Comparison of ENCODE assay signal across 32 cellular contexts in the genomic region with DNA sequence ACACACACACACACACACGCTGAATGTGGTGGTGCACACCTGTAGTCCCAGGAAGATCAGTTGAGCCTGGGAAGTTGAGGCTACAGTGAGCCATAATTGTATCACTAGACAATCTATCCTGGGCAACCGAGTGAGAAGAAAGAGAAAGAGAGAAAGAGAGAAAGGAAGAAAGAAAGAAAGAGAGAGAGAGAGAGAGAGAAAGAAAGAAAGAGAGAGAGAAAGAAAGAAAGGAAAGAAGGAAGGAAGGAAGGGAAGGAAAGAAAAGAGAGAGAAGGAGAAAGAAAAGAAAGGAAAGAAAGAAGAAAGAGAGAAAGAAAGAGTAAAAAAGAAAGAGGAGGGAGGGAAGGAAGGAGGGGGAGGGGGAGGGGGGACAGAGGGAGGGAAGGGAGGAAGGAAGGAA.
"Had no signal": no experiment of that assay in that cellular context is flagged by ENCODE, and none has a peak within 500 bp of the region (broad histone marks: within the 10 kb centered on the region; RNA-seq: fewer than 3 reads in every experiment).

No MANE protein-coding gene starts in this region.

- H3K36me3 ChIP-seq: ascending aorta, breast epithelium, cardiac muscle cell, colonic mucosa, esophagus squamous epithelium, gastroesophageal sphincter had no signal

- H3K27me3 ChIP-seq: ascending aorta, breast epithelium, cardiac muscle cell, colonic mucosa, esophagus squamous epithelium, gastroesophageal sphincter had no signal

- H3K36me3 Mint-ChIP-seq: activated naive CD4-positive, alpha-beta T cell treated with anti-CD3 and anti-CD28 coated beads, Interleukin-2, amount 10 ng/mL, durations not matched to agents 7 days and 5 days; activated naive CD4-positive, alpha-beta T cell treated with anti-CD3 and anti-CD28 coated beads, Interleukin-2, amount 50 U/mL, for 72 hours; activated naive CD8-positive, alpha-beta T cell treated with anti-CD3 and anti-CD28 coated beads, Interleukin-2, amount 10 ng/mL, durations not matched to agents 7 days and 5 days; brain; WTC11 had no signal

- ATAC-seq: activated naive CD4-positive, alpha-beta T cell treated with anti-CD3 and anti-CD28 coated beads, Interleukin-2, amount 50 U/mL, for 72 hours; activated T-cell treated with anti-CD3 and anti-CD28 coated beads, Interleukin-2, amount 50 U/mL, for 72 hours; gastroesophageal sphincter; WTC11 had no signal

- H3K27ac Mint-ChIP-seq: activated CD4-positive, alpha-beta memory T cell treated with anti-CD3 and anti-CD28 coated beads, Interleukin-2, amount 10 ng/mL, durations not matched to agents 7 days and 5 days; activated CD4-positive, alpha-beta T cell treated with anti-CD3 and anti-CD28 coated beads, Interleukin-2, amount 10 ng/mL, durations not matched to agents 7 days and 5 days; activated naive CD4-positive, alpha-beta T cell treated with anti-CD3 and anti-CD28 coated beads, Interleukin-2, amount 10 ng/mL, durations not matched to agents 7 days and 5 days; activated naive CD4-positive, alpha-beta T cell treated with anti-CD3 and anti-CD28 coated beads, Interleukin-2, amount 50 U/mL, for 72 hours; activated naive CD8-positive, alpha-beta T cell treated with anti-CD3 and anti-CD28 coated beads, Interleukin-2, amount 10 ng/mL, durations not matched to agents 7 days and 5 days; activated T-cell treated with anti-CD3 and anti-CD28 coated beads, Interleukin-2, amount 50 U/mL, for 24 hours; activated T-cell treated with anti-CD3 and anti-CD28 coated beads, Interleukin-2, amount 50 U/mL, for 72 hours; brain; WTC11 had no signal

- H3K27ac ChIP-seq: ascending aorta, breast epithelium, cardiac muscle cell, colonic mucosa, epithelial cell of prostate, esophagus squamous epithelium, gastroesophageal sphincter, VCaP had no signal

- DNase-seq: activated CD4-positive, alpha-beta memory T cell treated with anti-CD3 and anti-CD28 coated beads, Interleukin-2, amount 10 ng/mL, durations not matched to agents 7 days and 5 days; activated CD4-positive, alpha-beta T cell treated with anti-CD3 and anti-CD28 coated beads for 1 hour; activated CD4-positive, alpha-beta T cell treated with anti-CD3 and anti-CD28 coated beads for 4 hours; activated CD4-positive, alpha-beta T cell treated with anti-CD3 and anti-CD28 coated beads, Interleukin-2, amount 10 ng/mL, durations not matched to agents 7 days and 5 days; activated CD4-positive, alpha-beta T cell treated with anti-CD3 and anti-CD28 coated beads, Interleukin-2, amount 50 U/mL, for 4 hours; activated CD8-positive, alpha-beta memory T cell treated with anti-CD3 and anti-CD28 coated beads, Interleukin-2, amount 50 U/mL, for 48 hours; activated gamma-delta T cell; activated naive CD4-positive, alpha-beta T cell; activated naive CD4-positive, alpha-beta T cell treated with anti-CD3 and anti-CD28 coated beads, Interleukin-2, amount 10 ng/mL, durations not matched to agents 7 days and 5 days; activated naive CD8-positive, alpha-beta T cell treated with anti-CD3 and anti-CD28 coated beads, Interleukin-2, amount 10 ng/mL, durations not matched to agents 7 days and 5 days; activated T-cell treated with anti-CD3 and anti-CD28 coated beads for 4 hours; activated T-cell treated with anti-CD3 and anti-CD28 coated beads, Interleukin-2, amount 50 U/mL, for 24 hours; activated T-cell treated with anti-CD3 and anti-CD28 coated beads, Interleukin-2, amount 50 U/mL, for 72 hours; central memory CD4-positive, alpha-beta T cell; cerebellar nuclear complex; colonic mucosa; effector CD8-positive, alpha-beta T cell; esophagus squamous epithelium; foreskin melanocyte; T-helper 2 cell had no signal

- H3K4me1 Mint-ChIP-seq: activated CD4-positive, alpha-beta memory T cell treated with anti-CD3 and anti-CD28 coated beads, Interleukin-2, amount 10 ng/mL, durations not matched to agents 7 days and 5 days; activated naive CD8-positive, alpha-beta T cell treated with anti-CD3 and anti-CD28 coated beads, Interleukin-2, amount 10 ng/mL, durations not matched to agents 7 days and 5 days had no signal

- H3K9me3 ChIP-seq: ascending aorta, breast epithelium, colonic mucosa, esophagus squamous epithelium, gastroesophageal sphincter had no signal

- H3K4me3 Mint-ChIP-seq: activated CD4-positive, alpha-beta memory T cell treated with anti-CD3 and anti-CD28 coated beads, Interleukin-2, amount 10 ng/mL, durations not matched to agents 7 days and 5 days; activated CD4-positive, alpha-beta T cell treated with anti-CD3 and anti-CD28 coated beads, Interleukin-2, amount 10 ng/mL, durations not matched to agents 7 days and 5 days; activated naive CD4-positive, alpha-beta T cell treated with anti-CD3 and anti-CD28 coated beads, Interleukin-2, amount 10 ng/mL, durations not matched to agents 7 days and 5 days; activated naive CD8-positive, alpha-beta T cell treated with anti-CD3 and anti-CD28 coated beads, Interleukin-2, amount 10 ng/mL, durations not matched to agents 7 days and 5 days; activated T-cell treated with anti-CD3 and anti-CD28 coated beads, Interleukin-2, amount 50 U/mL, for 24 hours; activated T-cell treated with anti-CD3 and anti-CD28 coated beads, Interleukin-2, amount 50 U/mL, for 72 hours; brain; WTC11 had no signal

- FAIRE-seq: endometrium, endothelial cell of umbilical vein, TTC549 had no signal

- H3K4me3 ChIP-seq: ascending aorta, breast epithelium, cardiac muscle cell, colonic mucosa, esophagus squamous epithelium, gastroesophageal sphincter had no signal

- H3K9me3 Mint-ChIP-seq: activated CD4-positive, alpha-beta memory T cell treated with anti-CD3 and anti-CD28 coated beads, Interleukin-2, amount 10 ng/mL, durations not matched to agents 7 days and 5 days; activated CD4-positive, alpha-beta T cell treated with anti-CD3 and anti-CD28 coated beads, Interleukin-2, amount 10 ng/mL, durations not matched to agents 7 days and 5 days; activated naive CD4-positive, alpha-beta T cell treated with anti-CD3 and anti-CD28 coated beads, Interleukin-2, amount 10 ng/mL, durations not matched to agents 7 days and 5 days; activated naive CD4-positive, alpha-beta T cell treated with anti-CD3 and anti-CD28 coated beads, Interleukin-2, amount 50 U/mL, for 72 hours; activated naive CD8-positive, alpha-beta T cell treated with anti-CD3 and anti-CD28 coated beads, Interleukin-2, amount 10 ng/mL, durations not matched to agents 7 days and 5 days; activated T-cell treated with anti-CD3 and anti-CD28 coated beads, Interleukin-2, amount 50 U/mL, for 24 hours; activated T-cell treated with anti-CD3 and anti-CD28 coated beads, Interleukin-2, amount 50 U/mL, for 72 hours; brain; WTC11 had no signal

- H3K4me1 ChIP-seq: breast epithelium, colonic mucosa had no signal
